In genomic region chr12:103884316-103884715, GRCh38 we compare ENCODE assay signal across 9 cellular contexts. TPM values are rescaled to one million over a fixed set of nuclear protein-coding genes. Genes with fewer than 3 reads are reported as not detected.
DNase-seq lines count a peak whose midpoint lies in the region; ATAC-seq, FAIRE-seq and TF ChIP-seq lines count a peak whose summit lies in the region.
"Had no signal": no experiment of that assay in that cellular context is flagged by ENCODE, and none has a peak within 500 bp of the region (broad histone marks: within the 10 kb centered on the region; RNA-seq: fewer than 3 reads in every experiment).

No MANE protein-coding gene starts in this region.

- TF ChIP-seq CTCF in pancreas (IDR thresholded peaks at IDR 0.05), result peak in 1 of 4 donors; percentile 15

- no peaks in the 10 kb centered on the region for H3K36me3 ChIP-seq in pancreas
- H3K36me3 ChIP-seq: neutrophil had no signal

- H3K27ac ChIP-seq in pancreas, result no peak overlapping the region
- H3K27ac ChIP-seq: neutrophil had no signal

- H3K9me3 ChIP-seq in pancreas, result no peaks in the 10 kb centered on the region
- H3K9me3 ChIP-seq: neutrophil had no signal

- DNase-seq in COR-L47 (lab: John Stamatoyannopoulos, UW) (peak; percentile 38), HCEC 1CT (peak; percentile 34), SK-MEL-5 (ENCODE audit: low read depth, low spot score) (peak; percentile 56), dermis microvascular lymphatic vessel endothelial cell (ENCODE audit: low read depth in 2 of 2) (peak; percentile 62 to 66), pancreas (no peak)

- in situ Hi-C loops in SK-MEL-5 (cut with HindIII; ENCODE audit: low pct_unique_long_range_greater_than_20kb, low sequenced_read_pairs), result no loop called here

- 50 to 51% methylated on average over 4 of the region's 4 CpGs for WGBS in pancreas, 2 donors

- intact Hi-C loops in pancreas (cut with DNase I), result loop anchor here in 1 of 3 donors (10.0 kb wide), 1 partner anchor 220 kb away; no protein-coding TSS in a partner anchor

- no peaks in the 10 kb centered on the region for H3K27me3 ChIP-seq in pancreas
- H3K27me3 ChIP-seq: neutrophil had no signal

- FAIRE-seq in pancreas (lab: Jason Lieb, UNC), result no peak

- ATAC-seq in pancreas (peak in 3 of 4 donors; percentile 51 to 61 (median 59)), HG03378 (IDR thresholded peaks at IDR 0.05; ENCODE audit: unreplicated experiment) (no peak), HG03432 (IDR thresholded peaks at IDR 0.05; ENCODE audit: unreplicated experiment) (no peak), GM18861 (IDR thresholded peaks at IDR 0.05; ENCODE audit: unreplicated experiment) (no peak)

- no peak overlapping the region for H3K4me3 ChIP-seq in pancreas

- H3K4me1 ChIP-seq in pancreas, result no peaks in the 10 kb centered on the region

RNA-seq across cellular contexts. Expression of gene NT5DC3, which starts 43.3 kb away (rescaled TPM):
- total RNA-seq in SK-MEL-5 (2014; rRNA removed; shearing (Covaris generic)), result 34.6 and 37.9 TPM in 2 replicates
- polyA plus RNA-seq in SK-MEL-5 (2015; cell fraction: cytosol; rRNA removed), result 24.2 and 34.2 TPM in 2 replicates
- 43.9 and 64.8 TPM in 2 replicates for polyA plus RNA-seq in SK-MEL-5 (2015; cell fraction: nucleus; rRNA removed)
- 3.5 and 7.8 TPM in 2 replicates for total RNA-seq in dermis microvascular lymphatic vessel endothelial cell
- total RNA-seq in pancreas, result 1 to 10 TPM; 2.9 to 6.4 (median 4.2) TPM
- polyA plus RNA-seq in pancreas, result 1 to 10 TPM; 2.6 to 4.2 TPM

RNA-seq across cellular contexts. Expression of gene HSP90B1, which starts 45.9 kb away (rescaled TPM):
- 982 and 1,069 TPM in 2 replicates for total RNA-seq in SK-MEL-5 (2014; rRNA removed; shearing (Covaris generic))
- polyA plus RNA-seq in SK-MEL-5 (2015; cell fraction: cytosol; rRNA removed), result 962 and 1,044 TPM in 2 replicates
- 1,147 and 1,501 TPM in 2 replicates for polyA plus RNA-seq in SK-MEL-5 (2015; cell fraction: nucleus; rRNA removed)
- total RNA-seq in dermis microvascular lymphatic vessel endothelial cell (503 and 636 TPM in 2 replicates), pancreas (100 to 1,000 TPM; 270 to 736 (median 428) TPM)
- polyA plus RNA-seq in pancreas, result 100 to 1,000 TPM; 287 to 412 TPM

Comparison
In these comparisons a context has a peak if more than half of its experiments do, and no peak if none do; other contexts are left out.
1. DNase-seq: peak in COR-L47 (single experiment), HCEC 1CT (single experiment), SK-MEL-5 (single experiment) and dermis microvascular lymphatic vessel endothelial cell (2 of 2); none in pancreas (0 of 6).
2. ATAC-seq: peak in pancreas (3 of 4); none in HG03378 (single experiment), HG03432 (single experiment) and GM18861 (single experiment).